Comparison of ENCODE assay signal across 1 cellular context in the genomic region with DNA sequence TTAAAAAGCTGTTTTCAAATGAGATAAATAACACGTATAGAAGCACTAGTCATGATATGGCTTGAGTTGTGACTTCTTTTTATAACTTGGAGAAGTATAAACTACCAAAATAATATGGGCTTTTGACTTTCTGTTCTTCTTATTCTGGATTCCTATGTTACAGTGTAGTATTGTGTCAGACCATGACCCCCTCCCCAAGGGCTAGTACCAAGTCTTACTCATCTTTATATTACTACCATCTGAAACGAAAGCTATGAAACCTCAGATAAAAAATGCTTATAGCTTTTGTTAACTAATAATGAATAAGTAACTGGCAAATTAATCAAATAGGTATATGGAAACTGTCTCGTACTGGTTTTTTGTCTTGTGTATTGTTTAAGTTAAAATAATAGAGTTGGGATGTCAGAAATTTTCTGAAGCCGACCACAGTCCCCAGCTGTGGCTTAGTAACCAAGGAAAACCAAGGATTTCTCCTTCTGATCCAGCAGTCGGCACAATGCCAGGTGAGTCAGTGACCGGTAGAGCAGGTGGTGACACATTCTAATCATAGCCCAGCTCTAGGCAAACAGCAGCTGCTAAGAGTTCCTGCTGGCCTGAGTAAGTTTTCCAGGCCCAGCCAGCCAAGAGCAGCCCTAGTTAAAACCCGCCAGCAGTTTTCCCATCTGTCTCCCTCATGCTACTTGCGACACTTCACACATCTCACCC.
TF ChIP-seq lines count a peak whose summit lies in the region.

No MANE protein-coding gene starts in this region.

TF ChIP-seq in GM23338, 12 proteins besides CTCF, POLR2A, EP300 and RAD21 (continued from another document):
- TF ChIP-seq CREB1 (CRISPR knock-in tag; IDR thresholded peaks at IDR 0.05; ENCODE audit: low read depth) = no peak
- TF ChIP-seq NANOG (IDR thresholded peaks at IDR 0.05; ENCODE audit: borderline replicate concordance) = no peak
- no peak for TF ChIP-seq JUNB (IDR thresholded peaks at IDR 0.05; ENCODE audit: unreplicated experiment)
- TF ChIP-seq, protein P1, sequence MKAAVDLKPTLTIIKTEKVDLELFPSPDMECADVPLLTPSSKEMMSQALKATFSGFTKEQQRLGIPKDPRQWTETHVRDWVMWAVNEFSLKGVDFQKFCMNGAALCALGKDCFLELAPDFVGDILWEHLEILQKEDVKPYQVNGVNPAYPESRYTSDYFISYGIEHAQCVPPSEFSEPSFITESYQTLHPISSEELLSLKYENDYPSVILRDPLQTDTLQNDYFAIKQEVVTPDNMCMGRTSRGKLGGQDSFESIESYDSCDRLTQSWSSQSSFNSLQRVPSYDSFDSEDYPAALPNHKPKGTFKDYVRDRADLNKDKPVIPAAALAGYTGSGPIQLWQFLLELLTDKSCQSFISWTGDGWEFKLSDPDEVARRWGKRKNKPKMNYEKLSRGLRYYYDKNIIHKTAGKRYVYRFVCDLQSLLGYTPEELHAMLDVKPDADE (IDR thresholded peaks at IDR 0.05) = no peak
- no peak for TF ChIP-seq EZH2 (IDR thresholded peaks at IDR 0.05; ENCODE audit: low read depth, unreplicated experiment)
- TF ChIP-seq, protein P2, sequence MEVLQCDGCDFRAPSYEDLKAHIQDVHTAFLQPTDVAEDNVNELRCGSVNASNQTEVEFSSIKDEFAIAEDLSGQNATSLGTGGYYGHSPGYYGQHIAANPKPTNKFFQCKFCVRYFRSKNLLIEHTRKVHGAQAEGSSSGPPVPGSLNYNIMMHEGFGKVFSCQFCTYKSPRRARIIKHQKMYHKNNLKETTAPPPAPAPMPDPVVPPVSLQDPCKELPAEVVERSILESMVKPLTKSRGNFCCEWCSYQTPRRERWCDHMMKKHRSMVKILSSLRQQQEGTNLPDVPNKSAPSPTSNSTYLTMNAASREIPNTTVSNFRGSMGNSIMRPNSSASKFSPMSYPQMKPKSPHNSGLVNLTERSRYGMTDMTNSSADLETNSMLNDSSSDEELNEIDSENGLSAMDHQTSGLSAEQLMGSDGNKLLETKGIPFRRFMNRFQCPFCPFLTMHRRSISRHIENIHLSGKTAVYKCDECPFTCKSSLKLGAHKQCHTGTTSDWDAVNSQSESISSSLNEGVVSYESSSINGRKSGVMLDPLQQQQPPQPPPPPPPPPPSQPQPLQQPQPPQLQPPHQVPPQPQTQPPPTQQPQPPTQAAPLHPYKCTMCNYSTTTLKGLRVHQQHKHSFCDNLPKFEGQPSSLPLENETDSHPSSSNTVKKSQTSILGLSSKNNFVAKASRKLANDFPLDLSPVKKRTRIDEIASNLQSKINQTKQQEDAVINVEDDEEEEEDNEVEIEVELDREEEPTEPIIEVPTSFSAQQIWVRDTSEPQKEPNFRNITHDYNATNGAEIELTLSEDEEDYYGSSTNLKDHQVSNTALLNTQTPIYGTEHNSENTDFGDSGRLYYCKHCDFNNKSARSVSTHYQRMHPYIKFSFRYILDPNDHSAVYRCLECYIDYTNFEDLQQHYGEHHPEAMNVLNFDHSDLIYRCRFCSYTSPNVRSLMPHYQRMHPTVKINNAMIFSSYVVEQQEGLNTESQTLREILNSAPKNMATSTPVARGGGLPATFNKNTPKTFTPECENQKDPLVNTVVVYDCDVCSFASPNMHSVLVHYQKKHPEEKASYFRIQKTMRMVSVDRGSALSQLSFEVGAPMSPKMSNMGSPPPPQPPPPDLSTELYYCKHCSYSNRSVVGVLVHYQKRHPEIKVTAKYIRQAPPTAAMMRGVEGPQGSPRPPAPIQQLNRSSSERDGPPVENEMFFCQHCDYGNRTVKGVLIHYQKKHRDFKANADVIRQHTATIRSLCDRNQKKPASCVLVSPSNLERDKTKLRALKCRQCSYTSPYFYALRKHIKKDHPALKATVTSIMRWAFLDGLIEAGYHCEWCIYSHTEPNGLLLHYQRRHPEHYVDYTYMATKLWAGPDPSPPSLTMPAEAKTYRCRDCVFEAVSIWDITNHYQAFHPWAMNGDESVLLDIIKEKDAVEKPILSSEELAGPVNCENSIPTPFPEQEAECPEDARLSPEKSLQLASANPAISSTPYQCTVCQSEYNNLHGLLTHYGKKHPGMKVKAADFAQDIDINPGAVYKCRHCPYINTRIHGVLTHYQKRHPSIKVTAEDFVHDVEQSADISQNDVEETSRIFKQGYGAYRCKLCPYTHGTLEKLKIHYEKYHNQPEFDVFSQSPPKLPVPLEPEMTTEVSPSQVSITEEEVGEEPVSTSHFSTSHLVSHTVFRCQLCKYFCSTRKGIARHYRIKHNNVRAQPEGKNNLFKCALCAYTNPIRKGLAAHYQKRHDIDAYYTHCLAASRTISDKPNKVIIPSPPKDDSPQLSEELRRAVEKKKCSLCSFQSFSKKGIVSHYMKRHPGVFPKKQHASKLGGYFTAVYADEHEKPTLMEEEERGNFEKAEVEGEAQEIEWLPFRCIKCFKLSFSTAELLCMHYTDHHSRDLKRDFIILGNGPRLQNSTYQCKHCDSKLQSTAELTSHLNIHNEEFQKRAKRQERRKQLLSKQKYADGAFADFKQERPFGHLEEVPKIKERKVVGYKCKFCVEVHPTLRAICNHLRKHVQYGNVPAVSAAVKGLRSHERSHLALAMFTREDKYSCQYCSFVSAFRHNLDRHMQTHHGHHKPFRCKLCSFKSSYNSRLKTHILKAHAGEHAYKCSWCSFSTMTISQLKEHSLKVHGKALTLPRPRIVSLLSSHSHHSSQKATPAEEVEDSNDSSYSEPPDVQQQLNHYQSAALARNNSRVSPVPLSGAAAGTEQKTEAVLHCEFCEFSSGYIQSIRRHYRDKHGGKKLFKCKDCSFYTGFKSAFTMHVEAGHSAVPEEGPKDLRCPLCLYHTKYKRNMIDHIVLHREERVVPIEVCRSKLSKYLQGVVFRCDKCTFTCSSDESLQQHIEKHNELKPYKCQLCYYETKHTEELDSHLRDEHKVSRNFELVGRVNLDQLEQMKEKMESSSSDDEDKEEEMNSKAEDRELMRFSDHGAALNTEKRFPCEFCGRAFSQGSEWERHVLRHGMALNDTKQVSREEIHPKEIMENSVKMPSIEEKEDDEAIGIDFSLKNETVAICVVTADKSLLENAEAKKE (CRISPR knock-in tag; IDR thresholded peaks at IDR 0.05) = no peak
TF ChIP-seq in GM23338: peak in this region for 0.
